In the genomic region with DNA sequence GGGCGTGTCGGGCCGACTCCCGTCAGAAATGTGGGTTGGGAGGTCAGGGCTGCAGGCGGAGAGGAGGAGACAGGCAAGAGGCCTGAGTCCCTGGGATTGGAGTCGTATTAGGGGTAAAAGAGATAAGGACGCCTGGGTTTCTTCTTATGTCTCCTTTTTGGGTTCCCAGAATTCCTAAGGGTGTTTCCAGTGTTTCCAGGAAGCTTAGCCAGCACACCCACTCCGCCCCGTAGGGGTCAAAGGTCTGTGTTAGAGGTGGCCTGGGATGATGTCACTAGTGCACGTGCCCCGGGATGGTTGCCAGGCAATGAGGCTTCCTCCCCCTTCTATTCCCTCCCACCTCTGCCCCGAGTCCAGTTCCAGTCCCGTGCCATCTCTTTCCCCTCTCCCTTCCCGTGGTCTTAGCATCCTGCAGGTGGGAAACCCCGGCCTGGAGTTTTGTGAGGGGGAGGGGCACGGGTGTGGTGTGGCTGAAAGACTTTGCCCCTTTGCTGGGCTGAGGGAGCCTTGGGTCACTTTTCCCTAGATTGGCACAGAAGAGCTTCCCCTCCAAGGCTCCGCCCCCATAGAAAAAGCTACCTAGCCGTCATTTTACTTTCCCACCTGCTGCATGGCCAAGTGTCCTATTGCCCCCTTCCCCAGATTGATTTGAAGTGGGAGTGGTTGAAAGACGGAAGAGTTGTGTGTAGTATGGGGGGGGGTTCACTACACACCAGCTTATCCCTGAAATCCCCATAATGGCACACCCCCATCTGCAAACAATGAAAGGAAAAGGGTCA, we compare ENCODE assay signal across 8 cellular contexts. TPM values are rescaled to one million over a fixed set of nuclear protein-coding genes. Genes with fewer than 3 reads are reported as not detected.
DNase-seq lines count a peak whose midpoint lies in the region; ATAC-seq and TF ChIP-seq lines count a peak whose summit lies in the region.

No MANE protein-coding gene starts in this region.

- H3K27ac ChIP-seq in Peyer's patch (peak overlapping the region; percentile 88 to 100 (median 95)), thymus (ENCODE audit: low read depth) (peak overlapping the region; percentile 96)

- peak overlapping the region; percentile 91 for H3K4me3 Mint-ChIP-seq in activated naive CD4-positive, alpha-beta T cell treated with anti-CD3 and anti-CD28 coated beads for 36 hours
- peak overlapping the region; percentile 94 for H3K4me3 Mint-ChIP-seq in natural killer cell treated with Interleukin-12 subunit alpha and Interleukin-12 subunit beta and Interleukin-15 and Interleukin-18, amount 100 ng/mL, for 72 hours

- intact Hi-C loops in activated naive CD4-positive, alpha-beta T cell treated with anti-CD3 and anti-CD28 coated beads for 36 hours (cut with micrococcal nuclease), result loop anchor here (10.0 kb wide), 1 partner anchor 448 kb away; the partner anchor contains the start of gene RANGRF

- H3K36me3 Mint-ChIP-seq in activated naive CD4-positive, alpha-beta T cell treated with anti-CD3 and anti-CD28 coated beads for 36 hours (ENCODE audit: low read depth), result peaks cover 3% of the 10 kb centered on the region
- no peaks in the 10 kb centered on the region for H3K36me3 Mint-ChIP-seq in natural killer cell treated with Interleukin-12 subunit alpha and Interleukin-12 subunit beta and Interleukin-15 and Interleukin-18, amount 100 ng/mL, for 72 hours

- no peaks in the 10 kb centered on the region for H3K9me2 ChIP-seq in Loucy (replicated peaks; ENCODE audit: low read depth, low read length)

- no peaks in the 10 kb centered on the region for H3K27me3 ChIP-seq in Loucy (ENCODE audit: insufficient read depth, low read length, poor library complexity, severe bottlenecking)
- H3K27me3 ChIP-seq in Peyer's patch, result no peaks in the 10 kb centered on the region
- H3K27me3 ChIP-seq in thymus (ENCODE audit: control insufficient read depth, insufficient read depth), result no peaks in the 10 kb centered on the region

- H3K27me3 Mint-ChIP-seq in activated naive CD4-positive, alpha-beta T cell treated with anti-CD3 and anti-CD28 coated beads for 36 hours (ENCODE audit: low read depth), result no peaks in the 10 kb centered on the region
- peaks cover 0 to 2% of the 10 kb centered on the region in 2 donors for H3K27me3 Mint-ChIP-seq in natural killer cell treated with Interleukin-12 subunit alpha and Interleukin-12 subunit beta and Interleukin-15 and Interleukin-18, amount 100 ng/mL, for 72 hours

- peak overlapping the region; percentile 94 for H3K4me2 ChIP-seq in Loucy (ENCODE audit: low read depth, low read length, poor library complexity, severe bottlenecking)

- peak overlapping the region; percentile 90 for H3K9ac ChIP-seq in Loucy (ENCODE audit: low read depth, low read length, poor library complexity, severe bottlenecking)

- H3K9me3 ChIP-seq in Loucy (ENCODE audit: insufficient read depth, low read depth, low read length) (no peaks in the 10 kb centered on the region), Peyer's patch (no peaks in the 10 kb centered on the region), thymus (ENCODE audit: control insufficient read depth) (no peaks in the 10 kb centered on the region)

- peaks cover 49% of the 10 kb centered on the region; the same call in 1 of the 2 replicates for H3K79me2 ChIP-seq in Loucy (ENCODE audit: insufficient read depth, low read length)

- H4K20me1 ChIP-seq in Loucy (ENCODE audit: insufficient read depth, low read length, poor library complexity, severe bottlenecking), result peaks cover 32% of the 10 kb centered on the region

- peaks cover 15% of the 10 kb centered on the region; the same call in 1 of the 2 replicates for H3F3A ChIP-seq in Loucy (ENCODE audit: low read depth)

- TF ChIP-seq POLR2A in Peyer's patch (IDR thresholded peaks at IDR 0.05), result peak in 1 of 2 donors; percentile 54

- peaks cover 58% of the 10 kb centered on the region for H3K4me1 Mint-ChIP-seq in activated naive CD4-positive, alpha-beta T cell treated with anti-CD3 and anti-CD28 coated beads for 36 hours (ENCODE audit: low read depth)
- peaks cover 64 to 72% of the 10 kb centered on the region in 2 donors for H3K4me1 Mint-ChIP-seq in natural killer cell treated with Interleukin-12 subunit alpha and Interleukin-12 subunit beta and Interleukin-15 and Interleukin-18, amount 100 ng/mL, for 72 hours (ENCODE audit: low read depth in 2 of 2)

- peak overlapping the region; percentile 98 for H3K4me3 ChIP-seq in Loucy (ENCODE audit: low read length, poor library complexity, severe bottlenecking)
- peak overlapping the region; percentile 54 to 85 (median 76) for H3K4me3 ChIP-seq in Peyer's patch
- peak overlapping the region; percentile 75 for H3K4me3 ChIP-seq in foreskin fibroblast (ENCODE audit: low read depth in 1 of 2, low read length in 2 of 2)
- peak overlapping the region; percentile 82 for H3K4me3 ChIP-seq in thymus (ENCODE audit: low read length)

- peak overlapping the region; percentile 88 for H3K27ac Mint-ChIP-seq in activated naive CD4-positive, alpha-beta T cell treated with anti-CD3 and anti-CD28 coated beads for 36 hours
- peak overlapping the region; percentile 79 to 90 for H3K27ac Mint-ChIP-seq in natural killer cell treated with Interleukin-12 subunit alpha and Interleukin-12 subunit beta and Interleukin-15 and Interleukin-18, amount 100 ng/mL, for 72 hours

- peak overlapping the region; percentile 83; the same call in 1 of the 2 replicates for H2AFZ ChIP-seq in Loucy (ENCODE audit: low read length)

- no peak for ATAC-seq in natural killer cell treated with Interleukin-12 subunit alpha and Interleukin-12 subunit beta and Interleukin-15 and Interleukin-18, amount 100 ng/mL, for 72 hours
- no peak for ATAC-seq in GM21786 (IDR thresholded peaks at IDR 0.05; ENCODE audit: unreplicated experiment)

- H3K9me3 Mint-ChIP-seq in activated naive CD4-positive, alpha-beta T cell treated with anti-CD3 and anti-CD28 coated beads for 36 hours, result no peaks in the 10 kb centered on the region
- no peaks in the 10 kb centered on the region for H3K9me3 Mint-ChIP-seq in natural killer cell treated with Interleukin-12 subunit alpha and Interleukin-12 subunit beta and Interleukin-15 and Interleukin-18, amount 100 ng/mL, for 72 hours

- CTCF ChIA-PET in activated naive CD4-positive, alpha-beta T cell treated with anti-CD3 and anti-CD28 coated beads for 36 hours (lab: Charles Lee), result interaction anchor here (0.7 to 2.5 kb wide), 4 partner anchors 14 to 153 kb away, joined by 3 to 11 read pairs (median 4); partner anchors contain the start of gene WRAP53

- TF ChIP-seq CTCF in Loucy (conservative IDR thresholded peaks at IDR 0.05; ENCODE audit: low read length) (no peak), Peyer's patch (IDR thresholded peaks at IDR 0.05) (peak in 1 of 6 experiments; percentile 37), foreskin fibroblast (IDR thresholded peaks at IDR 0.05; ENCODE audit: low read depth, low read length) (no peak)

- 1% methylated on average over 19 of the region's 19 CpGs for WGBS in thymus

- peaks cover 55% of the 10 kb centered on the region for H3K4me1 ChIP-seq in Loucy (ENCODE audit: insufficient read depth, low read length, poor library complexity, severe bottlenecking)
- H3K4me1 ChIP-seq in Peyer's patch, result peaks cover 0 to 56% (median 27%) of the 10 kb centered on the region in 4 donors
- peaks cover 39% of the 10 kb centered on the region for H3K4me1 ChIP-seq in thymus (ENCODE audit: control insufficient read depth, insufficient read depth, low read length)

- DNase-seq in DMS79 (lab: John Stamatoyannopoulos, UW), result peak; percentile 99
- DNase-seq in Peyer's patch, result peak; percentile 67 to 98 (median 96)
- peak; percentile 80 for DNase-seq in activated naive CD4-positive, alpha-beta T cell treated with anti-CD3 and anti-CD28 coated beads for 36 hours
- peak; percentile 98 to 99 for DNase-seq in foreskin fibroblast
- peak; percentile 62 for DNase-seq in natural killer cell treated with Interleukin-12 subunit alpha and Interleukin-12 subunit beta and Interleukin-15 and Interleukin-18, amount 100 ng/mL, for 72 hours (ENCODE audit: low spot score)

- H3K36me3 ChIP-seq in Loucy (ENCODE audit: insufficient read depth, low read length), result no peaks in the 10 kb centered on the region
- H3K36me3 ChIP-seq in Peyer's patch, result peaks cover 0 to 7% (median 0%) of the 10 kb centered on the region in 3 donors
- no peaks in the 10 kb centered on the region for H3K36me3 ChIP-seq in thymus (ENCODE audit: control insufficient read depth, insufficient read depth)

RNA-seq across cellular contexts. Expression of gene KDM6B, which starts 2.8 kb away (rescaled TPM):
- 10 to 100 TPM; 32.1 to 45.6 (median 36.4) TPM for total RNA-seq in Peyer's patch
- 10 to 100 TPM; 22.7 to 24.1 TPM for total RNA-seq in activated naive CD4-positive, alpha-beta T cell treated with anti-CD3 and anti-CD28 coated beads for 36 hours
- 10 to 100 TPM; 52.0 to 67.6 TPM for total RNA-seq in natural killer cell treated with Interleukin-12 subunit alpha and Interleukin-12 subunit beta and Interleukin-15 and Interleukin-18, amount 100 ng/mL, for 72 hours
- polyA plus RNA-seq in thymus, result 16.3 TPM

RNA-seq across cellular contexts. Expression of gene TMEM88, which starts 18.1 kb away (rescaled TPM):
- 10 to 100 TPM in 3 of 4 donors, 1 to 10 TPM in 1; 3.4 to 29.7 (median 12.9) TPM for total RNA-seq in Peyer's patch
- 1 to 10 TPM; 1.2 to 1.5 TPM for total RNA-seq in activated naive CD4-positive, alpha-beta T cell treated with anti-CD3 and anti-CD28 coated beads for 36 hours
- 1 to 10 TPM; 2.4 to 2.7 TPM for total RNA-seq in natural killer cell treated with Interleukin-12 subunit alpha and Interleukin-12 subunit beta and Interleukin-15 and Interleukin-18, amount 100 ng/mL, for 72 hours
- 29.1 TPM for polyA plus RNA-seq in thymus

RNA-seq across cellular contexts. Expression of gene NAA38, which starts 20.6 kb away (rescaled TPM):
- 10 to 100 TPM; 28.6 to 75.8 (median 47.8) TPM for total RNA-seq in Peyer's patch
- total RNA-seq in activated naive CD4-positive, alpha-beta T cell treated with anti-CD3 and anti-CD28 coated beads for 36 hours, result 10 to 100 TPM; 75.0 to 75.3 TPM
- 100 to 1,000 TPM in 1 of 2 donors, 10 to 100 TPM in 1; 54.1 to 105 TPM for total RNA-seq in natural killer cell treated with Interleukin-12 subunit alpha and Interleukin-12 subunit beta and Interleukin-15 and Interleukin-18, amount 100 ng/mL, for 72 hours
- polyA plus RNA-seq in thymus, result 85.3 TPM

RNA-seq across cellular contexts. Expression of gene CYB5D1, which starts 21.0 kb away (rescaled TPM):
- 1 to 10 TPM; 3.3 to 5.1 (median 4.2) TPM for total RNA-seq in Peyer's patch
- 1 to 10 TPM; 6.1 to 6.5 TPM for total RNA-seq in activated naive CD4-positive, alpha-beta T cell treated with anti-CD3 and anti-CD28 coated beads for 36 hours
- 10 to 100 TPM; 11.3 to 12.9 TPM for total RNA-seq in natural killer cell treated with Interleukin-12 subunit alpha and Interleukin-12 subunit beta and Interleukin-15 and Interleukin-18, amount 100 ng/mL, for 72 hours
- polyA plus RNA-seq in thymus, result 6.0 TPM

RNA-seq across cellular contexts. Expression of gene CHD3, which starts 51.8 kb away (rescaled TPM):
- total RNA-seq in Peyer's patch, result 10 to 100 TPM; 36.1 to 99.9 (median 45.1) TPM
- total RNA-seq in activated naive CD4-positive, alpha-beta T cell treated with anti-CD3 and anti-CD28 coated beads for 36 hours, result 100 to 1,000 TPM; 180 to 185 TPM
- total RNA-seq in natural killer cell treated with Interleukin-12 subunit alpha and Interleukin-12 subunit beta and Interleukin-15 and Interleukin-18, amount 100 ng/mL, for 72 hours, result 100 to 1,000 TPM; 106 to 192 TPM
- 119 TPM for polyA plus RNA-seq in thymus
